10 cellular contexts compared by ENCODE assay signal in the genomic region with DNA sequence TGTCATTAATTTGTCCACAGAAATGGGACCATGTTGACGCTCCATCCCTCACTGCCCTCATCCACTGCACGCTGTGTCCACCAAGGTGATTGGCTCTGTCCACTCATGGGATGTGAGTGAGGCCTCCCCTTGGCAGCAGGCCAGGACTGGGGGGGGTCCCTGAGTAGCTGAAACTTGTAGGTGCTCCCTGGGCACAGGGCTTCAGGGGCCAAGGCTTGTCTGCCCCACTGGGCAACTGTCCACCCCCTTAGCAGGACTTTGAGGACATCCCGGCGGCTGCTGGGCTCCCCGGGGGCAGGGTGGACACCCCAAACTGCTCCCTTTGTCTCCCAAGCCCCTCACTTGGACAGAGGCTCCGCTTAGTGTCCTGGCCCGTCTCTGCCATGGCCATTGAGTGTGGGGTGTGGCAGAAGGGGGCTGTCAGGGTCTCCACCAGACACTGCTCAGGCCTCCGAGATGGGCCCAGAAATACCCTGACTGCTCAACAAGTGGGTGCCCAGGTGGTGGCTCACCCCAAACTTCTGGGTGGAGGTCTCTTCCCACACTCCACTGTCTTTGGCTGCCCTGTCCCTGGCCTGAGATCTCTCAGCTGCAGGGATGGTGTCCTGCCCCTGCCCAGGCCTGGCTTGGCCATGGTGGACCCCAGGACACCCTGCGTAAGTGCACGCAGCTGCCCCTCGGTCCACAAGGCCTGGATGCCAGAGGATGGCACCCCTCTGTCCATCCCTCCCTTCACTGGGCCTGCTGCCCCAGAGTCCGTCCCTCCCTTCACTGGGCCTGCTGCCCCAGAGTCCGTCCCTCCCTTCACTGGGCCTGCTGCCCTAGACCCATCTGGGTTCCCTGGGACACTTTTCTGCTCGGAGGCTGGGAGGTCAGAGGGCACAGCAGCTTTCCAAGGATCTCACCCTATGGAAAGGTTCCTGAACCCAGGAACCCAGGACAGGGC. TPM values are rescaled to one million over a fixed set of nuclear protein-coding genes. Genes with fewer than 3 reads are reported as not detected.
A peak's percentile ranks its signal among the peaks of the same experiment; 100 is the strongest.
DNase-seq lines count a peak whose midpoint lies in the region; ATAC-seq and TF ChIP-seq lines count a peak whose summit lies in the region.
"Had no signal": no experiment of that assay in that cellular context is flagged by ENCODE, and none has a peak within 500 bp of the region (broad histone marks: within the 10 kb centered on the region; RNA-seq: fewer than 3 reads in every experiment).

No MANE protein-coding gene starts in this region.

- peaks cover 15% of the 10 kb centered on the region for H3K27me3 Mint-ChIP-seq in neural progenitor cell (ENCODE audit: insufficient read depth, low read depth)

- no peak overlapping the region for H3K27ac Mint-ChIP-seq in neural progenitor cell

- H3K36me3 Mint-ChIP-seq in neural progenitor cell: peaks cover 2% of the 10 kb centered on the region

- peaks cover 40% of the 10 kb centered on the region for H3K79me2 ChIP-seq in mammary epithelial cell (ENCODE audit: insufficient read depth, low read length)
- H3K79me2 ChIP-seq in neural progenitor cell (ENCODE audit: low read depth): peaks cover 26% of the 10 kb centered on the region

- H3K27ac ChIP-seq in mammary epithelial cell (ENCODE audit: insufficient read depth, low read depth, low read length) (peak overlapping the region; percentile 27), neural progenitor cell (no peak overlapping the region)

- H3K4me2 ChIP-seq in mammary epithelial cell (ENCODE audit: insufficient read depth, low read depth, low read length) (peak overlapping the region; percentile 88), neural progenitor cell (no peak overlapping the region)

- H3K36me3 ChIP-seq in MG63 (peaks cover 10% of the 10 kb centered on the region), mammary epithelial cell (ENCODE audit: insufficient read depth, low read length) (no peaks in the 10 kb centered on the region), neural progenitor cell (no peaks in the 10 kb centered on the region)

- peak overlapping the region; percentile 97 for H3K4me3 Mint-ChIP-seq in neural progenitor cell

- ATAC-seq in GM21526 (IDR thresholded peaks at IDR 0.05; ENCODE audit: low FRiP score, unreplicated experiment): no peak
- ATAC-seq in HG03354 (IDR thresholded peaks at IDR 0.05; ENCODE audit: poor library complexity, severe bottlenecking, unreplicated experiment): no peak

- in situ Hi-C loops in mammary epithelial cell (cut with MboI; ENCODE audit: low sequenced_read_pairs in 2 of 2): no loop called here

- H3K4me1 Mint-ChIP-seq in neural progenitor cell: peaks cover 22% of the 10 kb centered on the region

- CTCF ChIA-PET in mammary epithelial cell (lab: Charles Lee; ENCODE audit: low non-redundant PET): no interaction called here

- intact Hi-C loops in mammary epithelial cell (cut with micrococcal nuclease): loop anchor here (10.0 kb wide), 1 partner anchor 202 kb away; a partner anchor contains a TSS

- TF ChIP-seq CTCF in mammary epithelial cell (conservative IDR thresholded peaks at IDR 0.05 in 1 of 2, IDR thresholded peaks at IDR 0.05 in 1 of 2; ENCODE audit: extremely low read depth in 1 of 2, insufficient read depth in 1 of 2, low read depth in 1 of 2, low read length in 2 of 2) (no peak), neural progenitor cell (IDR thresholded peaks at IDR 0.05) (no peak)

- no peak overlapping the region for H3K9ac ChIP-seq in mammary epithelial cell (ENCODE audit: insufficient read depth, low read length)
- H3K9ac ChIP-seq in neural progenitor cell: no peak overlapping the region

- no TSS peak for BruUV-seq in mammary epithelial cell (replicated peaks; lab: Mats Ljungman, UMichigan)

- no peaks in the 10 kb centered on the region for H3K9me3 Mint-ChIP-seq in neural progenitor cell

- WGBS in mammary epithelial cell (ENCODE audit: low coverage, missing lambda C conversion rate): 68% methylated on average over 7 of the region's 14 CpGs

- no peaks in the 10 kb centered on the region for H4K20me1 ChIP-seq in mammary epithelial cell (ENCODE audit: insufficient read depth, low read length)
- H4K20me1 ChIP-seq in neural progenitor cell (ENCODE audit: low read depth): peaks cover 67% of the 10 kb centered on the region

- H3F3A ChIP-seq in neural progenitor cell (ENCODE audit: low read depth): peaks cover 30% of the 10 kb centered on the region

- dilution Hi-C loops in mammary epithelial cell (cut with HindIII; ENCODE audit: low sequenced_read_pairs): no loop called here

- H3K9me3 ChIP-seq in MG63 (no peaks in the 10 kb centered on the region), mammary epithelial cell (replicated peaks; ENCODE audit: insufficient read depth, low read length) (no peaks in the 10 kb centered on the region), neural progenitor cell (ENCODE audit: low read depth) (no peaks in the 10 kb centered on the region)

- H3K4me1 ChIP-seq in mammary epithelial cell (ENCODE audit: insufficient read depth, low read length) (peaks cover 30% of the 10 kb centered on the region), neural progenitor cell (peaks cover 6% of the 10 kb centered on the region)

- H2AFZ ChIP-seq in mammary epithelial cell (ENCODE audit: low read depth, low read length): no peak overlapping the region
- H2AFZ ChIP-seq in neural progenitor cell (replicated peaks): no peak overlapping the region

- H3K4me3 ChIP-seq in MG63 (peak overlapping the region; percentile 99), mammary epithelial cell (replicated peaks in 1 of 3; ENCODE audit: insufficient read depth in 1 of 3, low read depth in 2 of 3, low read length in 3 of 3) (no peak overlapping the region), neural progenitor cell (no peak overlapping the region)

- peak; percentile 44 for DNase-seq in Daoy (ENCODE audit: low read depth)
- DNase-seq in MG63: peak; percentile 48
- DNase-seq in mammary epithelial cell: no peak
- no peak for DNase-seq in neural progenitor cell (ENCODE audit: low spot score)
- no peak for DNase-seq in NAMALWA (ENCODE audit: low spot score)
- no peak for DNase-seq in NCI-H1436 (lab: John Stamatoyannopoulos, UW)
- DNase-seq: mesendoderm, NCI-H146 had no signal

- H3K27me3 ChIP-seq in MG63 (no peaks in the 10 kb centered on the region), mammary epithelial cell (ENCODE audit: insufficient read depth, low read length) (no peaks in the 10 kb centered on the region), neural progenitor cell (peaks cover 51% of the 10 kb centered on the region)

RNA-seq across cellular contexts. Expression of a gene that starts 2.9 kb away (rescaled TPM):
- 7.6 and 20.6 TPM in 2 replicates for total RNA-seq in Daoy (2014; rRNA removed; shearing (Covaris generic))
- total RNA-seq in MG63 (2014; rRNA removed; shearing (Covaris generic); ENCODE audit: low replicate concordance): 12.4 and 20.8 TPM in 2 replicates
- total RNA-seq in mammary epithelial cell: 10 to 100 TPM; 11.3 to 19.9 TPM
- 6.4 TPM for polyA plus RNA-seq in mammary epithelial cell
- polyA minus RNA-seq in mammary epithelial cell: 2.7 TPM
- total RNA-seq in neural progenitor cell (ENCODE audit: low replicate concordance): 6.0 and 30.0 TPM in 2 replicates

RNA-seq across cellular contexts. Expression of a gene that starts 17.1 kb away (rescaled TPM):
- 15.9 and 16.3 TPM in 2 replicates for total RNA-seq in Daoy (2014; rRNA removed; shearing (Covaris generic))
- 13.1 and 31.7 TPM in 2 replicates for total RNA-seq in MG63 (2014; rRNA removed; shearing (Covaris generic); ENCODE audit: low replicate concordance)
- total RNA-seq in mammary epithelial cell: 10 to 100 TPM; 24.7 to 45.5 TPM
- 34.6 TPM for polyA plus RNA-seq in mammary epithelial cell
- 44.1 TPM for polyA minus RNA-seq in mammary epithelial cell
- total RNA-seq in neural progenitor cell (ENCODE audit: low replicate concordance): 16.1 and 60.7 TPM in 2 replicates

RNA-seq across cellular contexts. Expression of a gene that starts 20.1 kb away (rescaled TPM):
- total RNA-seq in Daoy (2014; rRNA removed; shearing (Covaris generic)): 0.17 TPM in 1 of 2 replicates, not detected in the other
- not detected in 2 replicates for total RNA-seq in MG63 (2014; rRNA removed; shearing (Covaris generic); ENCODE audit: low replicate concordance)
- total RNA-seq in mammary epithelial cell: under 1 TPM in 1 of 2 donors, not detected in 1; 0.17 TPM
- 0.06 TPM for polyA plus RNA-seq in mammary epithelial cell
- polyA minus RNA-seq in mammary epithelial cell: not detected
- 0.28 TPM in 1 of 2 replicates, not detected in the other for total RNA-seq in neural progenitor cell (ENCODE audit: low replicate concordance)

RNA-seq across cellular contexts. Expression of a gene that starts 26.7 kb away (rescaled TPM):
- 0.23 TPM in 1 of 2 replicates, not detected in the other for total RNA-seq in Daoy (2014; rRNA removed; shearing (Covaris generic))
- total RNA-seq in MG63 (2014; rRNA removed; shearing (Covaris generic); ENCODE audit: low replicate concordance): not detected in 2 replicates
- total RNA-seq in mammary epithelial cell (not detected), neural progenitor cell (ENCODE audit: low replicate concordance) (not detected in 2 replicates)
- polyA plus RNA-seq in mammary epithelial cell: not detected
- not detected for polyA minus RNA-seq in mammary epithelial cell

RNA-seq across cellular contexts. Expression of a gene that starts 43.9 kb away (rescaled TPM):
- total RNA-seq in Daoy (2014; rRNA removed; shearing (Covaris generic)): 0.09 TPM in 1 of 2 replicates, not detected in the other
- total RNA-seq in MG63 (2014; rRNA removed; shearing (Covaris generic); ENCODE audit: low replicate concordance): not detected in 2 replicates
- total RNA-seq in mammary epithelial cell (under 1 TPM; 0.17 to 0.28 TPM), neural progenitor cell (ENCODE audit: low replicate concordance) (5.9 and 22.5 TPM in 2 replicates)
- not detected for polyA plus RNA-seq in mammary epithelial cell
- not detected for polyA minus RNA-seq in mammary epithelial cell

Comparison
In these comparisons a context has a peak if more than half of its experiments do, and no peak if none do; other contexts are left out.
1. DNase-seq: peak in Daoy (single experiment) and MG63 (single experiment); none in mammary epithelial cell (single experiment), neural progenitor cell (single experiment), NAMALWA (single experiment) and NCI-H1436 (single experiment).